Comparison of ENCODE assay signal across 8 cellular contexts in the genomic region with DNA sequence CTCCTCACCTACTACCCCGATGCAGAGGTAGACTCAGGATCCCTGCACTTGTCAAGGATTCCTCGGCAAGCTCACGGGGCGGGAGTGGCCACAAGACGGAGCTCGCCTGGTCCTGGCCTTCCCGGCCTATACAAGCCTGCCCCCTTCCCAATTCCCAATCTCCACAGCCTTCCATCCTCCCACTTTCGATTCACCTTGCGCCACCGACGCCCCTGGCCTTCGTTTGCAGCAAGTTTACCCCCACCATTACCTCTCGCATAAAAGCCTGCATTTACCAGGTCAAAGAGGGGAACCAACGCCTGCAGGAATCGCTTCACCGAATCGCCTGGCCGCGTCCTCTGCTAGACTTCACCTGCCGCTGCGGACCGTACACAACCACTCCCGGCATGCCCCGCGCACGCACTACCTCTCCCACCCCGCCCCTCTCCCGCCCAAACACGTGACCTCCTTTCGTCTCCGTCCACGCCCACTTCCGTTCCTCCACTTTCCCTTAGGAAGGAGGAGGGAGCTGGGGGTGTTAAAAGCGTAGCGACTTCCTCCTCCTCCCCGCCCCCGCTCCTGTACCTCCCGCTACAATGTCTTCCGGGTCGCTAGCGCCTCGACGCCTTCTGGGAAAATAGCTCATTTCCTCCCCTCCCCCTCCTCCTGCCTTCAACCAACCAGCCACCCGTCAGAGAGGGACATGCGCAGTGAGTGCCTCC.
A peak's percentile ranks its signal among the peaks of the same experiment; 100 is the strongest.
DNase-seq lines count a peak whose midpoint lies in the region; ATAC-seq and FAIRE-seq lines count a peak whose summit lies in the region.

Gene ORC4 (minus strand): TSS at position 380 of the 701 bp plus-strand sequence. CDS start 44,779 bp downstream, outside the sequence.

- ATAC-seq in GM19035 (IDR thresholded peaks at IDR 0.05; ENCODE audit: unreplicated experiment) (peak; percentile 77), HG03354 (IDR thresholded peaks at IDR 0.05; ENCODE audit: poor library complexity, severe bottlenecking, unreplicated experiment) (peak; percentile 82)
- peak; percentile 84 for ATAC-seq in central memory CD8-positive, alpha-beta T cell (replicated peaks; ENCODE audit: extremely low read depth, poor library complexity, severe bottlenecking)

- DNase-seq in AML-193 (lab: John Stamatoyannopoulos, UW) (peak; percentile 97 to 98), NCI-H446 (lab: John Stamatoyannopoulos, UW) (peak; percentile 98)
- peak; percentile 98 for DNase-seq in activated CD4-positive, CD25-positive, alpha-beta regulatory T cell treated with anti-CD3 and anti-CD28 coated beads, Interleukin-2, amount 50 U/mL, for 16 hours (ENCODE audit: low read depth, low spot score)
- DNase-seq in central memory CD8-positive, alpha-beta T cell (ENCODE audit: low spot score in 2 of 2), result peak; percentile 78 to 91
- DNase-seq in stimulated activated CD4-positive, alpha-beta T cell treated with anti-CD3 and anti-CD28 coated beads, Interleukin-12 subunit alpha, Interleukin-12 subunit beta, amount 100 ng/mL, for 4 hours, result peak; percentile 95

- H3K4me3 Mint-ChIP-seq in central memory CD8-positive, alpha-beta T cell, result peak within 1 kb of the TSS; percentile 93

- H3K27ac Mint-ChIP-seq in central memory CD8-positive, alpha-beta T cell (ENCODE audit: low read depth), result peak within 1 kb of the TSS; percentile 95

- H3K27me3 Mint-ChIP-seq in central memory CD8-positive, alpha-beta T cell, result no peaks in the 10 kb centered on the region

- peaks cover 15% of the 10 kb centered on the region for H3K36me3 Mint-ChIP-seq in central memory CD8-positive, alpha-beta T cell (ENCODE audit: insufficient read depth)

- peak; percentile 76 for FAIRE-seq in islet of Langerhans (lab: Jason Lieb, UNC)

- peaks cover 61% of the 10 kb centered on the region for H3K4me1 Mint-ChIP-seq in central memory CD8-positive, alpha-beta T cell

- no peaks in the 10 kb centered on the region for H3K9me3 Mint-ChIP-seq in central memory CD8-positive, alpha-beta T cell

Comparison
In these comparisons a context has a peak if more than half of its experiments do, and no peak if none do; other contexts are left out.
1. Peak in every context shown above with its lines: DNase-seq and ATAC-seq.